14 cellular contexts compared by ENCODE assay signal in genomic region chr11:74008373-74009229, GRCh38. TPM values are rescaled to one million over a fixed set of nuclear protein-coding genes. Genes with fewer than 3 reads are reported as not detected.
DNase-seq lines count a peak whose midpoint lies in the region; ATAC-seq and TF ChIP-seq lines count a peak whose summit lies in the region.
"Had no signal": no experiment of that assay in that cellular context is flagged by ENCODE, and none has a peak within 500 bp of the region (broad histone marks: within the 10 kb centered on the region; RNA-seq: fewer than 3 reads in every experiment).

UCP3 (minus strand) TSS chr11:74009085; CDS start chr11:74007042, 2,043 bp downstream.

- H3K4me3 ChIP-seq in smooth muscle cell, result no peak within 1 kb of the TSS
- H3K4me3 ChIP-seq: tibial nerve had no signal

- ATAC-seq in activated CD4-positive, alpha-beta T cell treated with anti-CD3 and anti-CD28 coated beads for 36 hours, result no peak
- ATAC-seq in T-helper 17 cell, result no peak
- peak; percentile 80 for ATAC-seq in Right ventricle myocardium superior (ENCODE audit: poor library complexity)
- ATAC-seq in HG03571 (IDR thresholded peaks at IDR 0.05; ENCODE audit: unreplicated experiment), result no peak

- peaks cover 16% of the 10 kb centered on the region for H3K36me3 Mint-ChIP-seq in activated CD4-positive, alpha-beta T cell treated with anti-CD3 and anti-CD28 coated beads for 36 hours (ENCODE audit: low read depth)
- no peaks in the 10 kb centered on the region for H3K36me3 Mint-ChIP-seq in T-helper 17 cell (ENCODE audit: low read depth)

- H3K4me2 ChIP-seq in smooth muscle cell, result peak within 1 kb of the TSS; percentile 74

- H3K36me3 ChIP-seq in smooth muscle cell (ENCODE audit: low read depth), result no peaks in the 10 kb centered on the region

- POLR2A ChIA-PET in activated CD4-positive, alpha-beta T cell treated with anti-CD3 and anti-CD28 coated beads for 36 hours (lab: Charles Lee), result interaction anchor here (0.8 to 1.9 kb wide), 3 partner anchors 13 to 27 kb away, joined by 3 to 8 read pairs (median 4); partner anchors contain the start of gene UCP2

- H3K79me2 ChIP-seq in smooth muscle cell (ENCODE audit: low read depth), result no peaks in the 10 kb centered on the region

- intact Hi-C loops in activated CD4-positive, alpha-beta T cell treated with anti-CD3 and anti-CD28 coated beads for 36 hours (cut with DNase I, micrococcal nuclease), result no loop called here
- intact Hi-C loops in Right ventricle myocardium superior (cut with DNase I), result no loop called here

- H3K9me3 ChIP-seq in T-helper 17 cell (ENCODE audit: control insufficient read depth, low read length, poor library complexity, severe bottlenecking), result no peaks in the 10 kb centered on the region
- H3K9me3 ChIP-seq in smooth muscle cell (replicated peaks; ENCODE audit: low read depth), result no peaks in the 10 kb centered on the region
- H3K9me3 ChIP-seq: tibial nerve had no signal

- H3K27ac ChIP-seq in smooth muscle cell (ENCODE audit: low read depth), result no peak within 1 kb of the TSS
- H3K27ac ChIP-seq: tibial nerve had no signal

- in situ Hi-C loops in G401 (cut with HindIII; ENCODE audit: low sequenced_read_pairs), result no loop called here

- no peaks in the 10 kb centered on the region for H3K27me3 Mint-ChIP-seq in activated CD4-positive, alpha-beta T cell treated with anti-CD3 and anti-CD28 coated beads for 36 hours
- no peaks in the 10 kb centered on the region for H3K27me3 Mint-ChIP-seq in T-helper 17 cell

- H3K27ac Mint-ChIP-seq in activated CD4-positive, alpha-beta T cell treated with anti-CD3 and anti-CD28 coated beads for 36 hours, result peak within 1 kb of the TSS; percentile 83
- peak within 1 kb of the TSS; percentile 100 for H3K27ac Mint-ChIP-seq in T-helper 17 cell

- H3K9me3 Mint-ChIP-seq in activated CD4-positive, alpha-beta T cell treated with anti-CD3 and anti-CD28 coated beads for 36 hours (ENCODE audit: low read depth), result no peaks in the 10 kb centered on the region

- no peak within 1 kb of the TSS for H2AFZ ChIP-seq in smooth muscle cell (ENCODE audit: low read depth)

- H3K4me1 ChIP-seq in smooth muscle cell (ENCODE audit: low read depth), result no peaks in the 10 kb centered on the region

- no peak within 1 kb of the TSS for H3K9ac ChIP-seq in smooth muscle cell (ENCODE audit: low read depth)

- H3K4me3 Mint-ChIP-seq in activated CD4-positive, alpha-beta T cell treated with anti-CD3 and anti-CD28 coated beads for 36 hours, result no peak within 1 kb of the TSS
- peak within 1 kb of the TSS; percentile 86 for H3K4me3 Mint-ChIP-seq in T-helper 17 cell

- CTCF ChIA-PET in activated CD4-positive, alpha-beta T cell treated with anti-CD3 and anti-CD28 coated beads for 36 hours (lab: Charles Lee), result interaction anchor here (0.6 to 1.6 kb wide), 4 partner anchors 12 to 1186 kb away, joined by 3 to 8 read pairs (median 4); no protein-coding TSS in a partner anchor

- 60% methylated on average over 9 of the region's 9 CpGs for WGBS in smooth muscle cell (ENCODE audit: low lambda C conversion rate)

- no peaks in the 10 kb centered on the region for H3K27me3 ChIP-seq in smooth muscle cell (ENCODE audit: low read depth)
- H3K27me3 ChIP-seq: tibial nerve had no signal

- no peak for DNase-seq in activated CD4-positive, alpha-beta T cell treated with anti-CD3 and anti-CD28 coated beads for 36 hours
- no peak for DNase-seq in activated CD4-positive, alpha-beta T cell treated with anti-CD3 and anti-CD28 coated beads for 4 hours
- DNase-seq in T-helper 17 cell, result no peak
- no peak for DNase-seq in Right ventricle myocardium superior
- DNase-seq in smooth muscle cell (lab: John Stamatoyannopoulos, UW; ENCODE audit: unreplicated experiment), result no peak
- no peak for DNase-seq in central memory CD4-positive, alpha-beta T cell
- no peak for DNase-seq in G401 (ENCODE audit: low spot score)
- DNase-seq: ACHN; activated CD4-positive, CD25-positive, alpha-beta regulatory T cell; activated naive CD4-positive, alpha-beta T cell treated with anti-CD3 and anti-CD28 coated beads, Interleukin-2, amount 50 U/mL, for 16 hours; left colon; NCI-H526 treated with DMSO at 0.1 percent for 48 hours had no signal

- H4K20me1 ChIP-seq in smooth muscle cell (ENCODE audit: low read depth), result no peaks in the 10 kb centered on the region

- peaks cover 80% of the 10 kb centered on the region for H3K4me1 Mint-ChIP-seq in activated CD4-positive, alpha-beta T cell treated with anti-CD3 and anti-CD28 coated beads for 36 hours
- peaks cover 76% of the 10 kb centered on the region for H3K4me1 Mint-ChIP-seq in T-helper 17 cell

- no peak for TF ChIP-seq CTCF in smooth muscle cell (IDR thresholded peaks at IDR 0.05; ENCODE audit: borderline replicate concordance, insufficient read depth, poor library complexity, severe bottlenecking)

- no peaks in the 10 kb centered on the region for H3F3A ChIP-seq in smooth muscle cell (ENCODE audit: low read depth)

RNA-seq across cellular contexts. Expression of gene UCP3, which starts in this region (rescaled TPM):
- total RNA-seq in activated CD4-positive, alpha-beta T cell treated with anti-CD3 and anti-CD28 coated beads for 36 hours, result under 1 TPM; 0.69 to 0.73 TPM
- 1 to 10 TPM; 5.5 to 6.0 TPM for total RNA-seq in T-helper 17 cell
- total RNA-seq in Right ventricle myocardium superior, result 17.2 TPM
- total RNA-seq in smooth muscle cell, result 0.54 and 0.85 TPM in 2 replicates
- 0.57 and 0.88 TPM in 2 replicates for polyA plus RNA-seq in smooth muscle cell
- 0.17 TPM in 1 of 2 replicates, not detected in the other for total RNA-seq in G401 (2014; rRNA removed; shearing (Covaris generic))
